ENCODE assay signal across 8 cellular contexts in the genomic region with DNA sequence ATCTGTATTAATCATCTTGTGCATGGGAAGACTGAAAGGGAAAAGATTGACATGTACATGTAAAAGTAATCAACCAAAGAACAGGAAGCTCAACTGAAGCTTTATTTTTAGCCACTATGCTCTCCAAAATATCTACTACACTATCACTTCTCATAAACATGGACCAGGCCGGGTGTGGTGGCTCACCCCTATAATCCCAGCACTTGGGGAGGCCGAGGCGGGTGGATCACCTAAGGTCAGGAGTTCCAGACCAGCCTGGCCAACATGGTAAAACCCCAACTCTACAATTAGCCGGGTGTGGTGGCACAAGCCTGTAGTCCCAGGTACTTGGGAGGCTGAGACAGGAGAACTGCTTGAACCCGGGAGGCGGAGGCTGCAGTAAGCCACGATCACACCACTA. TPM values are rescaled to one million over a fixed set of nuclear protein-coding genes. Genes with fewer than 3 reads are reported as not detected.
DNase-seq lines count a peak whose midpoint lies in the region; ATAC-seq, FAIRE-seq and TF ChIP-seq lines count a peak whose summit lies in the region.
"Not testable (repeated sequence)": the region's sequence is repeated elsewhere in the genome, so short reads cannot be mapped to it uniquely, and the experiment has no call there.

No MANE protein-coding gene starts in this region.

- H3K79me2 ChIP-seq in OCI-LY3 (ENCODE audit: low read length) (peaks cover 65% of the 10 kb centered on the region), K562 (ENCODE audit: control insufficient read depth, insufficient read depth, low read length) (peaks cover 77% of the 10 kb centered on the region)

- DNase-seq in A549 (ENCODE audit: low read depth in 1 of 2, low spot score in 1 of 2); HFF-Myc (ENCODE audit: extremely low read depth, low read depth); activated CD4-positive, alpha-beta T cell treated with anti-CD3 and anti-CD28 coated beads for 36 hours; activated T-helper 1 cell treated with anti-CD3 and anti-CD28 coated beads, Interleukin-12 subunit alpha, Interleukin-12 subunit beta, Interleukin-2, Interleukin-4 antibody, amounts not matched to agents 30 ng/mL and 10 ng/mL and 1 ng/mL, durations not matched to agents 14 hours and 24 hours and 36 hours (ENCODE audit: low spot score); K562 (ENCODE audit: extremely low read depth in 1 of 4, low spot score in 3 of 4): not testable (repeated sequence)
- peak; percentile 19 for DNase-seq in left lobe of liver (ENCODE audit: low spot score)

- not testable (repeated sequence) for TF ChIP-seq EP300 in A549 (IDR thresholded peaks at IDR 0.05); K562 (IDR thresholded peaks at IDR 0.05; ENCODE audit: low read length)

- in situ Hi-C loops in K562 (cut with MboI) = not testable (repeated sequence)

- not testable (repeated sequence) for H3K9me3 Mint-ChIP-seq in activated CD4-positive, alpha-beta T cell treated with anti-CD3 and anti-CD28 coated beads for 36 hours (ENCODE audit: low read depth); activated T-helper 1 cell treated with anti-CD3 and anti-CD28 coated beads, Interleukin-12 subunit alpha, Interleukin-12 subunit beta, Interleukin-2, Interleukin-4 antibody, amounts not matched to agents 30 ng/mL and 10 ng/mL and 1 ng/mL, durations not matched to agents 14 hours and 24 hours and 36 hours; stimulated activated memory B cell treated with anti-CD40 and anti-IgM and Interleukin-4, amounts not matched to agents 10 μg/mL and 1 μg/mL and 100 μg/mL, for 72 hours

- H3K4me2 ChIP-seq in A549 = peak overlapping the region; percentile 94; the same call in 1 of the 3 replicates
- not testable (repeated sequence) for H3K4me2 ChIP-seq in OCI-LY3 (ENCODE audit: low read length); K562 (ENCODE audit: insufficient read depth, low read length)

- not testable (repeated sequence) for H3K27me3 ChIP-seq in OCI-LY3 (ENCODE audit: low read depth, low read length); K562 (ENCODE audit: control insufficient read depth in 2 of 2, insufficient read depth in 2 of 2, low read length in 2 of 2)

- peaks cover 54% of the 10 kb centered on the region for H3K4me1 Mint-ChIP-seq in activated CD4-positive, alpha-beta T cell treated with anti-CD3 and anti-CD28 coated beads for 36 hours
- H3K4me1 Mint-ChIP-seq in activated T-helper 1 cell treated with anti-CD3 and anti-CD28 coated beads, Interleukin-12 subunit alpha, Interleukin-12 subunit beta, Interleukin-2, Interleukin-4 antibody, amounts not matched to agents 30 ng/mL and 10 ng/mL and 1 ng/mL, durations not matched to agents 14 hours and 24 hours and 36 hours (ENCODE audit: low read depth) = peaks cover 49% of the 10 kb centered on the region
- H3K4me1 Mint-ChIP-seq in stimulated activated memory B cell treated with anti-CD40 and anti-IgM and Interleukin-4, amounts not matched to agents 10 μg/mL and 1 μg/mL and 100 μg/mL, for 72 hours = peaks cover 59% of the 10 kb centered on the region

- CTCF ChIA-PET in A549 (lab: Yijun Ruan, JAX) = interaction anchor here (1.4 to 4.7 kb wide), 3 partner anchors 12 to 114 kb away, joined by 3 to 75 read pairs (median 46); a partner anchor contains a TSS
- CTCF ChIA-PET in activated CD4-positive, alpha-beta T cell treated with anti-CD3 and anti-CD28 coated beads for 36 hours (lab: Charles Lee) = interaction anchor here (1.1 to 3.5 kb wide), 2 partner anchors 42 to 146 kb away, joined by 3 to 22 read pairs; no protein-coding TSS in a partner anchor
- CTCF ChIA-PET in K562 (lab: Yijun Ruan, JAX; ENCODE audit: low intra/inter-chr PET ratio) = not testable (repeated sequence)

- not testable (repeated sequence) for ATAC-seq in A549; activated CD4-positive, alpha-beta T cell treated with anti-CD3 and anti-CD28 coated beads for 36 hours; K562; left lobe of liver; stimulated activated memory B cell treated with anti-CD40 and anti-IgM and Interleukin-4, amounts not matched to agents 10 μg/mL and 1 μg/mL and 100 μg/mL, for 72 hours

- peaks cover 32% of the 10 kb centered on the region for H4K20me1 ChIP-seq in OCI-LY3 (ENCODE audit: insufficient read depth, low read length)
- H4K20me1 ChIP-seq in K562 (replicated peaks; ENCODE audit: control insufficient read depth, insufficient read depth, low read length) = peaks cover 40% of the 10 kb centered on the region

- H3K9me1 ChIP-seq in K562 (ENCODE audit: control insufficient read depth, insufficient read depth, low read length) = not testable (repeated sequence)

- peaks cover 83% of the 10 kb centered on the region for H3K36me3 Mint-ChIP-seq in activated CD4-positive, alpha-beta T cell treated with anti-CD3 and anti-CD28 coated beads for 36 hours (ENCODE audit: low read depth)
- peaks cover 77% of the 10 kb centered on the region for H3K36me3 Mint-ChIP-seq in activated T-helper 1 cell treated with anti-CD3 and anti-CD28 coated beads, Interleukin-12 subunit alpha, Interleukin-12 subunit beta, Interleukin-2, Interleukin-4 antibody, amounts not matched to agents 30 ng/mL and 10 ng/mL and 1 ng/mL, durations not matched to agents 14 hours and 24 hours and 36 hours (ENCODE audit: low read depth)
- H3K36me3 Mint-ChIP-seq in stimulated activated memory B cell treated with anti-CD40 and anti-IgM and Interleukin-4, amounts not matched to agents 10 μg/mL and 1 μg/mL and 100 μg/mL, for 72 hours = peaks cover 55% of the 10 kb centered on the region

- H3K4me1 ChIP-seq in A549 = peaks cover 56% of the 10 kb centered on the region
- peaks cover 27% of the 10 kb centered on the region for H3K4me1 ChIP-seq in OCI-LY3 (ENCODE audit: low read length)
- peaks cover 5 to 13% of the 10 kb centered on the region in 2 experiments for H3K4me1 ChIP-seq in K562 (replicated peaks in 1 of 2; ENCODE audit: control insufficient read depth in 2 of 2, insufficient read depth in 2 of 2, low read length in 2 of 2)

- not testable (repeated sequence) for TF ChIP-seq RAD21 in A549 (conservative IDR thresholded peaks at IDR 0.05 in 1 of 2, IDR thresholded peaks at IDR 0.05 in 1 of 2); K562 (CRISPR knock-in tag; conservative IDR thresholded peaks at IDR 0.05 in 1 of 2, IDR thresholded peaks at IDR 0.05 in 1 of 2)

- POLR2A ChIA-PET in A549 (lab: Yijun Ruan, JAX) = interaction anchor here (0.5 to 3.3 kb wide), 4 partner anchors 8 to 114 kb away, joined by 3 to 25 read pairs (median 4); a partner anchor contains a TSS
- POLR2A ChIA-PET in activated CD4-positive, alpha-beta T cell treated with anti-CD3 and anti-CD28 coated beads for 36 hours (lab: Charles Lee) = interaction anchor here (1.3 kb wide), 1 partner anchor 112 kb away, joined by 4 read pairs; no protein-coding TSS in a partner anchor
- POLR2A ChIA-PET in K562 (lab: Yijun Ruan, JAX) = interaction anchor here (1.2 to 2.3 kb wide), 2 partner anchors 9 to 188 kb away, joined by 4 to 7 read pairs; no protein-coding TSS in a partner anchor

- H3K27ac ChIP-seq in A549 (0 out of 6 replicates have a peak overlapping the region, but pooled peaks of 1 of the 2 experiments have one; percentile 4), OCI-LY3 (ENCODE audit: low read length) (0 out of 2 replicates have a peak overlapping the region, but pooled peaks have one; percentile 2), K562 (ENCODE audit: extremely low read depth, low read depth, low read length) (0 out of 3 replicates have a peak overlapping the region, but pooled peaks have one; percentile 23)

- 80% methylated on average over 7 of the region's 7 CpGs for WGBS in A549 (ENCODE audit: missing lambda C conversion rate)
- WGBS in K562 (ENCODE audit: insufficient coverage, low coverage, missing lambda C conversion rate) = 85% methylated on average over 7 of the region's 7 CpGs

- H3K36me3 ChIP-seq in OCI-LY3 (replicated peaks; ENCODE audit: low read depth, low read length) (peaks cover 71% of the 10 kb centered on the region), K562 (ENCODE audit: control insufficient read depth, insufficient read depth, low read length) (peaks cover 78% of the 10 kb centered on the region)

- intact Hi-C loops in activated CD4-positive, alpha-beta T cell treated with anti-CD3 and anti-CD28 coated beads for 36 hours (cut with DNase I, micrococcal nuclease) = loop anchor here in 1 of 2 experiments (10.0 kb wide), 3 partner anchors 706 to 1316 kb away; a partner anchor contains a TSS
- intact Hi-C loops in activated T-helper 1 cell treated with anti-CD3 and anti-CD28 coated beads, Interleukin-12 subunit alpha, Interleukin-12 subunit beta, Interleukin-2, Interleukin-4 antibody, amounts not matched to agents 30 ng/mL and 10 ng/mL and 1 ng/mL, durations not matched to agents 14 hours and 24 hours and 36 hours (cut with micrococcal nuclease) = loop anchor here (10.0 kb wide), 2 partner anchors 754 to 1196 kb away; a partner anchor contains a TSS
- intact Hi-C loops in K562 (cut with micrococcal nuclease) = not testable (repeated sequence)

- FAIRE-seq in A549 (lab: Jason Lieb, UNC); K562 (lab: Jason Lieb, UNC): not testable (repeated sequence)

- H3K4me3 Mint-ChIP-seq in activated CD4-positive, alpha-beta T cell treated with anti-CD3 and anti-CD28 coated beads for 36 hours = peak overlapping the region; percentile 46
- peak overlapping the region; percentile 49 for H3K4me3 Mint-ChIP-seq in activated T-helper 1 cell treated with anti-CD3 and anti-CD28 coated beads, Interleukin-12 subunit alpha, Interleukin-12 subunit beta, Interleukin-2, Interleukin-4 antibody, amounts not matched to agents 30 ng/mL and 10 ng/mL and 1 ng/mL, durations not matched to agents 14 hours and 24 hours and 36 hours
- H3K4me3 Mint-ChIP-seq in stimulated activated memory B cell treated with anti-CD40 and anti-IgM and Interleukin-4, amounts not matched to agents 10 μg/mL and 1 μg/mL and 100 μg/mL, for 72 hours = peak overlapping the region; percentile 9

- not testable (repeated sequence) for TF ChIP-seq POLR2A in A549 (IDR thresholded peaks at IDR 0.05; ENCODE audit: low read length); K562 (conservative IDR thresholded peaks at IDR 0.05)

- not testable (repeated sequence) for TF ChIP-seq CTCF in A549 (IDR thresholded peaks at IDR 0.05); HFF-Myc (IDR thresholded peaks at IDR 0.05; ENCODE audit: low read depth, low read length, missing control alignments); OCI-LY3 (IDR thresholded peaks at IDR 0.05; ENCODE audit: low read depth, low read length); K562 (IDR thresholded peaks at IDR 0.05 in 2 of 3, conservative IDR thresholded peaks at IDR 0.05 in 1 of 3; ENCODE audit: insufficient read depth in 2 of 3, low read depth in 1 of 3, low read length in 3 of 3)

- H3K27ac Mint-ChIP-seq in activated CD4-positive, alpha-beta T cell treated with anti-CD3 and anti-CD28 coated beads for 36 hours = peak overlapping the region; percentile 88
- peak overlapping the region; percentile 71 for H3K27ac Mint-ChIP-seq in activated T-helper 1 cell treated with anti-CD3 and anti-CD28 coated beads, Interleukin-12 subunit alpha, Interleukin-12 subunit beta, Interleukin-2, Interleukin-4 antibody, amounts not matched to agents 30 ng/mL and 10 ng/mL and 1 ng/mL, durations not matched to agents 14 hours and 24 hours and 36 hours
- H3K27ac Mint-ChIP-seq in stimulated activated memory B cell treated with anti-CD40 and anti-IgM and Interleukin-4, amounts not matched to agents 10 μg/mL and 1 μg/mL and 100 μg/mL, for 72 hours = peak overlapping the region; percentile 38

- BruUV-seq in K562 (replicated peaks; lab: Mats Ljungman, UMichigan) = not testable (repeated sequence)

- not testable (repeated sequence) for H3K9me3 ChIP-seq in A549; OCI-LY3 (ENCODE audit: insufficient read depth, low read length); K562 (replicated peaks; ENCODE audit: control insufficient read depth, insufficient read depth, low read depth, low read length)

- not testable (repeated sequence) for H3K9ac ChIP-seq in OCI-LY3 (ENCODE audit: low read length)
- peak overlapping the region in 1 of 2 experiments; percentile 23; a peak in 1 of 4 replicates for H3K9ac ChIP-seq in K562 (ENCODE audit: insufficient read depth in 1 of 2, low read depth in 2 of 2, low read length in 2 of 2)

- not testable (repeated sequence) for H3K27me3 Mint-ChIP-seq in activated CD4-positive, alpha-beta T cell treated with anti-CD3 and anti-CD28 coated beads for 36 hours; activated T-helper 1 cell treated with anti-CD3 and anti-CD28 coated beads, Interleukin-12 subunit alpha, Interleukin-12 subunit beta, Interleukin-2, Interleukin-4 antibody, amounts not matched to agents 30 ng/mL and 10 ng/mL and 1 ng/mL, durations not matched to agents 14 hours and 24 hours and 36 hours (ENCODE audit: insufficient read depth); stimulated activated memory B cell treated with anti-CD40 and anti-IgM and Interleukin-4, amounts not matched to agents 10 μg/mL and 1 μg/mL and 100 μg/mL, for 72 hours

- not testable (repeated sequence) for H3K4me3 ChIP-seq in A549; OCI-LY3 (ENCODE audit: low read length); K562
- H3K4me3 ChIP-seq in HFF-Myc (replicated peaks; ENCODE audit: low read depth, low read length) = peak overlapping the region; percentile 97; the same call in 1 of the 2 replicates

- not testable (repeated sequence) for H2AFZ ChIP-seq in OCI-LY3 (ENCODE audit: low read depth, low read length); K562 (ENCODE audit: low read depth, low read length)

RNA-seq across cellular contexts. Expression of a gene that starts 2.8 kb away (rescaled TPM):
- polyA plus RNA-seq in A549 (2011; rRNA removed) (70.5 and 84.9 TPM in 2 replicates), A549 (2017; fragmentation: RNase III; extraction: RNeasy Plus Mini Kit Qiagen cat#74134 plus additional on column Dnase treatment) (78.7 to 85.1 TPM (median 80.9 TPM) in 3 replicates), K562 (2011; rRNA removed) (40.6 and 52.8 TPM in 2 replicates), K562 (2014; fragmentation: Illumina TruSeq; extraction: Trizol) (116 and 118 TPM in 2 replicates), K562 (2014; fragmentation: Nextera tagmentation; extraction: Ambion mirVana) (100 to 1,000 TPM; 155 TPM), K562 (2014; rRNA removed) (70.5 and 80.8 TPM in 2 replicates)
- 69.9 and 90.5 TPM in 2 replicates for polyA plus RNA-seq in A549 (2012; cell fraction: cytosol; rRNA removed)
- polyA plus RNA-seq in A549 (2012; cell fraction: nucleus; rRNA removed) = 12.3 and 15.3 TPM in 2 replicates
- 12.7 and 15.0 TPM in 2 replicates for polyA minus RNA-seq in A549 (2011; rRNA and poly(A)+ RNA removed)
- total RNA-seq in activated CD4-positive, alpha-beta T cell treated with anti-CD3 and anti-CD28 coated beads for 36 hours = 10 to 100 TPM; 25.7 to 30.1 TPM
- total RNA-seq in activated T-helper 1 cell treated with anti-CD3 and anti-CD28 coated beads, Interleukin-12 subunit alpha, Interleukin-12 subunit beta, Interleukin-2, Interleukin-4 antibody, amounts not matched to agents 30 ng/mL and 10 ng/mL and 1 ng/mL, durations not matched to agents 14 hours and 24 hours and 36 hours = 37.3 and 39.0 TPM in 2 replicates
- 14.2 and 24.9 TPM in 2 replicates for total RNA-seq in K562 (2011; cell fraction: chromatin; rRNA removed; ENCODE audit: low replicate concordance)
- total RNA-seq in K562 (2011; cell fraction: nucleolus; rRNA removed) = 11.8 and 12.1 TPM in 2 replicates
- 17.7 and 25.2 TPM in 2 replicates for total RNA-seq in K562 (2011; cell fraction: nucleoplasm; rRNA removed)
- total RNA-seq in K562 (2014; rRNA removed) (67.2 and 96.5 TPM in 2 replicates), K562 (2014; rRNA removed; fragmentation: Illumina TruSeq; extraction: Trizol) (102 and 112 TPM in 2 replicates), K562 (2015; rRNA removed; fragmentation: Illumina TruSeq; extraction: Trizol) (77.0 and 79.9 TPM in 2 replicates), K562 (2021) (56.7 and 57.0 TPM in 2 replicates), left lobe of liver (16.3 TPM)
- polyA plus RNA-seq in K562 (2011; cell fraction: cytosol; rRNA removed) = 32.9 and 35.6 TPM in 2 replicates
- polyA plus RNA-seq in K562 (2011; cell fraction: nucleus; rRNA removed) = 14.5 and 16.3 TPM in 2 replicates
- 44.1 and 78.8 TPM in 2 replicates for polyA plus RNA-seq in K562 (2012)
- 48.9 and 54.3 TPM in 2 replicates for polyA minus RNA-seq in K562 (2011; rRNA and poly(A)+ RNA removed)
- polyA minus RNA-seq in K562 (2011; cell fraction: cytosol; rRNA and poly(A)+ RNA removed) = 21.3 and 26.0 TPM in 2 replicates
- 6.6 and 10.2 TPM in 2 replicates for polyA minus RNA-seq in K562 (2011; cell fraction: nucleus; rRNA and poly(A)+ RNA removed)

RNA-seq across cellular contexts. Expression of a gene that starts 4.3 kb away (rescaled TPM):
- 6,042 and 6,957 TPM in 2 replicates for polyA plus RNA-seq in A549 (2011; rRNA removed)
- 4,543 and 5,300 TPM in 2 replicates for polyA plus RNA-seq in A549 (2012; cell fraction: cytosol; rRNA removed)
- polyA plus RNA-seq in A549 (2012; cell fraction: nucleus; rRNA removed) = 2,306 and 2,953 TPM in 2 replicates
- 4,068 to 4,549 TPM (median 4,330 TPM) in 3 replicates for polyA plus RNA-seq in A549 (2017; fragmentation: RNase III; extraction: RNeasy Plus Mini Kit Qiagen cat#74134 plus additional on column Dnase treatment)
- 4,920 and 5,293 TPM in 2 replicates for polyA minus RNA-seq in A549 (2011; rRNA and poly(A)+ RNA removed)
- 1,000 to 10,000 TPM; 4,227 to 4,959 TPM for total RNA-seq in activated CD4-positive, alpha-beta T cell treated with anti-CD3 and anti-CD28 coated beads for 36 hours
- 3,069 and 3,091 TPM in 2 replicates for total RNA-seq in activated T-helper 1 cell treated with anti-CD3 and anti-CD28 coated beads, Interleukin-12 subunit alpha, Interleukin-12 subunit beta, Interleukin-2, Interleukin-4 antibody, amounts not matched to agents 30 ng/mL and 10 ng/mL and 1 ng/mL, durations not matched to agents 14 hours and 24 hours and 36 hours
- total RNA-seq in K562 (2011; cell fraction: chromatin; rRNA removed; ENCODE audit: low replicate concordance) = 868 and 1,170 TPM in 2 replicates
- total RNA-seq in K562 (2011; cell fraction: nucleolus; rRNA removed) = 749 and 792 TPM in 2 replicates
- total RNA-seq in K562 (2011; cell fraction: nucleoplasm; rRNA removed) = 1,332 and 2,067 TPM in 2 replicates
- 2,055 and 3,520 TPM in 2 replicates for total RNA-seq in K562 (2014; rRNA removed)
- 5,714 and 5,919 TPM in 2 replicates for total RNA-seq in K562 (2014; rRNA removed; fragmentation: Illumina TruSeq; extraction: Trizol)
- 4,633 and 5,069 TPM in 2 replicates for total RNA-seq in K562 (2015; rRNA removed; fragmentation: Illumina TruSeq; extraction: Trizol)
- total RNA-seq in K562 (2021) = 3,792 and 4,028 TPM in 2 replicates
- polyA plus RNA-seq in K562 (2011; rRNA removed) = 6,235 and 7,065 TPM in 2 replicates
- polyA plus RNA-seq in K562 (2011; cell fraction: cytosol; rRNA removed) = 6,584 and 7,119 TPM in 2 replicates
- 2,026 and 2,907 TPM in 2 replicates for polyA plus RNA-seq in K562 (2011; cell fraction: nucleus; rRNA removed)
- polyA plus RNA-seq in K562 (2012) = 3,604 and 6,192 TPM in 2 replicates
- 7,372 and 7,760 TPM in 2 replicates for polyA plus RNA-seq in K562 (2014; fragmentation: Illumina TruSeq; extraction: Trizol)
- polyA plus RNA-seq in K562 (2014; fragmentation: Nextera tagmentation; extraction: Ambion mirVana) = 1,000 to 10,000 TPM; 3,604 to 3,827 TPM
- polyA plus RNA-seq in K562 (2014; rRNA removed) = 5,294 and 6,049 TPM in 2 replicates
- 4,239 and 4,627 TPM in 2 replicates for polyA minus RNA-seq in K562 (2011; rRNA and poly(A)+ RNA removed)
- 1,872 and 2,124 TPM in 2 replicates for polyA minus RNA-seq in K562 (2011; cell fraction: cytosol; rRNA and poly(A)+ RNA removed)
- 545 and 1,155 TPM in 2 replicates for polyA minus RNA-seq in K562 (2011; cell fraction: nucleus; rRNA and poly(A)+ RNA removed)
- 753 TPM for total RNA-seq in left lobe of liver

RNA-seq across cellular contexts. Expression of a gene that starts 4.8 kb away (rescaled TPM):
- polyA plus RNA-seq in A549 (2011; rRNA removed) (62.7 and 70.9 TPM in 2 replicates), A549 (2017; fragmentation: RNase III; extraction: RNeasy Plus Mini Kit Qiagen cat#74134 plus additional on column Dnase treatment) (49.4 to 53.5 TPM (median 50.9 TPM) in 3 replicates), K562 (2011; rRNA removed) (53.6 and 78.7 TPM in 2 replicates), K562 (2014; fragmentation: Illumina TruSeq; extraction: Trizol) (42.9 and 52.1 TPM in 2 replicates), K562 (2014; fragmentation: Nextera tagmentation; extraction: Ambion mirVana) (10 to 100 TPM; 93.2 to 94.2 TPM), K562 (2014; rRNA removed) (26.7 and 32.8 TPM in 2 replicates)
- polyA plus RNA-seq in A549 (2012; cell fraction: cytosol; rRNA removed) = 17.8 and 18.5 TPM in 2 replicates
- 9.0 and 11.5 TPM in 2 replicates for polyA plus RNA-seq in A549 (2012; cell fraction: nucleus; rRNA removed)
- 27.4 and 30.0 TPM in 2 replicates for polyA minus RNA-seq in A549 (2011; rRNA and poly(A)+ RNA removed)
- total RNA-seq in activated CD4-positive, alpha-beta T cell treated with anti-CD3 and anti-CD28 coated beads for 36 hours = 10 to 100 TPM; 27.4 to 31.1 TPM
- 37.5 and 42.2 TPM in 2 replicates for total RNA-seq in activated T-helper 1 cell treated with anti-CD3 and anti-CD28 coated beads, Interleukin-12 subunit alpha, Interleukin-12 subunit beta, Interleukin-2, Interleukin-4 antibody, amounts not matched to agents 30 ng/mL and 10 ng/mL and 1 ng/mL, durations not matched to agents 14 hours and 24 hours and 36 hours
- 42.4 and 73.0 TPM in 2 replicates for total RNA-seq in K562 (2011; cell fraction: chromatin; rRNA removed; ENCODE audit: low replicate concordance)
- 19.2 and 19.7 TPM in 2 replicates for total RNA-seq in K562 (2011; cell fraction: nucleolus; rRNA removed)
- 28.9 and 36.6 TPM in 2 replicates for total RNA-seq in K562 (2011; cell fraction: nucleoplasm; rRNA removed)
- total RNA-seq in K562 (2014; rRNA removed) (25.4 and 35.2 TPM in 2 replicates), K562 (2014; rRNA removed; fragmentation: Illumina TruSeq; extraction: Trizol) (59.3 and 62.6 TPM in 2 replicates), K562 (2015; rRNA removed; fragmentation: Illumina TruSeq; extraction: Trizol) (46.8 and 52.0 TPM in 2 replicates), K562 (2021) (36.9 and 41.4 TPM in 2 replicates), left lobe of liver (3.3 TPM)
- polyA plus RNA-seq in K562 (2011; cell fraction: cytosol; rRNA removed) = 10.3 and 13.4 TPM in 2 replicates
- 22.1 and 25.2 TPM in 2 replicates for polyA plus RNA-seq in K562 (2011; cell fraction: nucleus; rRNA removed)
- 30.2 and 42.2 TPM in 2 replicates for polyA plus RNA-seq in K562 (2012)
- polyA minus RNA-seq in K562 (2011; rRNA and poly(A)+ RNA removed) = 51.6 and 57.2 TPM in 2 replicates
- 17.5 and 32.3 TPM in 2 replicates for polyA minus RNA-seq in K562 (2011; cell fraction: cytosol; rRNA and poly(A)+ RNA removed)
- 8.5 and 20.5 TPM in 2 replicates for polyA minus RNA-seq in K562 (2011; cell fraction: nucleus; rRNA and poly(A)+ RNA removed)

Comparison
In these comparisons a context has a peak if more than half of its experiments do, and no peak if none do; other contexts are left out.
1. H3K27ac Mint-ChIP-seq: peak in every context shown above with its lines; median percentile 88 in activated CD4-positive, alpha-beta T cell treated with anti-CD3 and anti-CD28 coated beads for 36 hours; 71 in activated T-helper 1 cell treated with anti-CD3 and anti-CD28 coated beads, Interleukin-12 subunit alpha, Interleukin-12 subunit beta, Interleukin-2, Interleukin-4 antibody, amounts not matched to agents 30 ng/mL and 10 ng/mL and 1 ng/mL, durations not matched to agents 14 hours and 24 hours and 36 hours; 38 in stimulated activated memory B cell treated with anti-CD40 and anti-IgM and Interleukin-4, amounts not matched to agents 10 μg/mL and 1 μg/mL and 100 μg/mL, for 72 hours.